In the genomic region with DNA sequence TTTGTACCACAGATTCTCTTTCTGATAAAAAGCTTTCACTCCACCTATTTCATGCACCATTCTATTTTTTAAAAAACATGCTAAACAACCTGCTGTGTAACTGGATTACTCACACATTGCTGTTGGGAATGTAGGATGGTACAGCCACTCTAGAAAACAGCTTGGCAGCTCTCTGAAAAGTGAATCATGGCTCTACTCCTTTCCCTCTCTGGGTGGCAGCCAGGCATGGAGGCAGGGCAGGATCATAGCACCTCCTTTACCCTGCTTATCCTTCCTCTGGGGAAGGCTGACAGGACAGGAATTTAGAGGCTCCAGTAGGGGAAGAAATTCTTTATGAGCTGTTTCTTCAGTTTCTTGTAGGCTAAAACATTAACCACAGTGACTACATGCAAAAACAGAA, we compare ENCODE assay signal across 8 cellular contexts. TPM values are rescaled to one million over a fixed set of nuclear protein-coding genes. Genes with fewer than 3 reads are reported as not detected.
A peak's percentile ranks its signal among the peaks of the same experiment; 100 is the strongest.
DNase-seq lines count a peak whose midpoint lies in the region; ATAC-seq and TF ChIP-seq lines count a peak whose summit lies in the region.

No MANE protein-coding gene starts in this region.

- peaks cover 46% of the 10 kb centered on the region for H3K4me1 Mint-ChIP-seq in activated naive CD8-positive, alpha-beta T cell (ENCODE audit: low read depth)
- peaks cover 46% of the 10 kb centered on the region for H3K4me1 Mint-ChIP-seq in activated naive CD8-positive, alpha-beta T cell treated with anti-CD3 and anti-CD28 coated beads, Interleukin-2, amount 50 U/mL, for 24 hours
- H3K4me1 Mint-ChIP-seq in WTC11 = 0 out of 2 replicates have a peak, but pooled peaks cover 3% of the 10 kb centered on the region

- H3K36me3 Mint-ChIP-seq in activated naive CD8-positive, alpha-beta T cell = peaks cover 7% of the 10 kb centered on the region
- H3K36me3 Mint-ChIP-seq in activated naive CD8-positive, alpha-beta T cell treated with anti-CD3 and anti-CD28 coated beads, Interleukin-2, amount 50 U/mL, for 24 hours (ENCODE audit: low read depth) = no peaks in the 10 kb centered on the region
- peaks cover 2% of the 10 kb centered on the region; the same call in 1 of the 2 replicates for H3K36me3 Mint-ChIP-seq in WTC11

- no peaks in the 10 kb centered on the region for H3K27me3 Mint-ChIP-seq in activated naive CD8-positive, alpha-beta T cell
- H3K27me3 Mint-ChIP-seq in activated naive CD8-positive, alpha-beta T cell treated with anti-CD3 and anti-CD28 coated beads, Interleukin-2, amount 50 U/mL, for 24 hours = no peaks in the 10 kb centered on the region
- H3K27me3 Mint-ChIP-seq in WTC11 (ENCODE audit: low read depth) = no peaks in the 10 kb centered on the region

- CTCF ChIA-PET in WTC11 (lab: Charles Lee) = interaction anchor here (1.7 to 1.9 kb wide), 3 partner anchors 35 to 484 kb away, joined by 5 to 6 read pairs (median 5); partner anchors contain the start of gene SLC18B1

- H3K9me3 Mint-ChIP-seq in activated naive CD8-positive, alpha-beta T cell (ENCODE audit: low read depth) = no peaks in the 10 kb centered on the region
- H3K9me3 Mint-ChIP-seq in activated naive CD8-positive, alpha-beta T cell treated with anti-CD3 and anti-CD28 coated beads, Interleukin-2, amount 50 U/mL, for 24 hours = no peaks in the 10 kb centered on the region
- H3K9me3 Mint-ChIP-seq in WTC11 = no peaks in the 10 kb centered on the region

- DNase-seq in activated naive CD8-positive, alpha-beta T cell treated with anti-CD3 and anti-CD28 coated beads, Interleukin-2, amount 50 U/mL, for 24 hours = no peak
- DNase-seq in amniotic epithelial cell (ENCODE audit: low read depth) (peak; percentile 98), inferior parietal cortex (ENCODE audit: extremely low spot score) (peak; percentile 57), stromal cell of bone marrow (ENCODE audit: low read depth) (peak; percentile 86), retina (no peak), WTC11 (ENCODE audit: low spot score) (no peak)

- H3K27ac Mint-ChIP-seq in activated naive CD8-positive, alpha-beta T cell = peak overlapping the region; percentile 23
- H3K27ac Mint-ChIP-seq in activated naive CD8-positive, alpha-beta T cell treated with anti-CD3 and anti-CD28 coated beads, Interleukin-2, amount 50 U/mL, for 24 hours = no peak overlapping the region
- H3K27ac Mint-ChIP-seq in WTC11 = no peak overlapping the region

- peak overlapping the region; percentile 82 for H3K4me3 Mint-ChIP-seq in activated naive CD8-positive, alpha-beta T cell
- no peak overlapping the region for H3K4me3 Mint-ChIP-seq in activated naive CD8-positive, alpha-beta T cell treated with anti-CD3 and anti-CD28 coated beads, Interleukin-2, amount 50 U/mL, for 24 hours
- no peak overlapping the region for H3K4me3 Mint-ChIP-seq in WTC11

- POLR2A ChIA-PET in WTC11 (lab: Charles Lee) = no interaction called here

- TF ChIP-seq CTCF in WTC11 (IDR thresholded peaks at IDR 0.05) = no peak

- no peak for ATAC-seq in activated naive CD8-positive, alpha-beta T cell treated with anti-CD3 and anti-CD28 coated beads, Interleukin-2, amount 50 U/mL, for 24 hours
- no peak for ATAC-seq in WTC11
- no peak for ATAC-seq in GM21717 (IDR thresholded peaks at IDR 0.05; ENCODE audit: unreplicated experiment)

TF ChIP-seq in WTC11, 78 proteins besides CTCF, POLR2A, EP300 and RAD21 (continues in another document):
- TF ChIP-seq, protein P1, sequence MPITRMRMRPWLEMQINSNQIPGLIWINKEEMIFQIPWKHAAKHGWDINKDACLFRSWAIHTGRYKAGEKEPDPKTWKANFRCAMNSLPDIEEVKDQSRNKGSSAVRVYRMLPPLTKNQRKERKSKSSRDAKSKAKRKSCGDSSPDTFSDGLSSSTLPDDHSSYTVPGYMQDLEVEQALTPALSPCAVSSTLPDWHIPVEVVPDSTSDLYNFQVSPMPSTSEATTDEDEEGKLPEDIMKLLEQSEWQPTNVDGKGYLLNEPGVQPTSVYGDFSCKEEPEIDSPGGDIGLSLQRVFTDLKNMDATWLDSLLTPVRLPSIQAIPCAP (CRISPR knock-in tag; IDR thresholded peaks at IDR 0.05) = no peak
- no peak for TF ChIP-seq CREB1 (CRISPR knock-in tag; IDR thresholded peaks at IDR 0.05)
- no peak for TF ChIP-seq ZNF512 (CRISPR knock-in tag; IDR thresholded peaks at IDR 0.05; ENCODE audit: borderline replicate concordance)
- no peak for TF ChIP-seq TEAD4 (CRISPR knock-in tag; IDR thresholded peaks at IDR 0.05)
- TF ChIP-seq ZNF423 (CRISPR knock-in tag; IDR thresholded peaks at IDR 0.05) = no peak
- no peak for TF ChIP-seq CBFB (CRISPR knock-in tag; IDR thresholded peaks at IDR 0.05; ENCODE audit: low read depth)
- TF ChIP-seq ZNF121 (CRISPR knock-in tag; IDR thresholded peaks at IDR 0.05) = no peak
- no peak for TF ChIP-seq GRHL2 (CRISPR knock-in tag; IDR thresholded peaks at IDR 0.05; ENCODE audit: insufficient replicate concordance, severe bottlenecking)
- TF ChIP-seq, protein P2, sequence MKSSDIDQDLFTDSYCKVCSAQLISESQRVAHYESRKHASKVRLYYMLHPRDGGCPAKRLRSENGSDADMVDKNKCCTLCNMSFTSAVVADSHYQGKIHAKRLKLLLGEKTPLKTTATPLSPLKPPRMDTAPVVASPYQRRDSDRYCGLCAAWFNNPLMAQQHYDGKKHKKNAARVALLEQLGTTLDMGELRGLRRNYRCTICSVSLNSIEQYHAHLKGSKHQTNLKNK (CRISPR knock-in tag; IDR thresholded peaks at IDR 0.05) = no peak
- TF ChIP-seq, protein P3, sequence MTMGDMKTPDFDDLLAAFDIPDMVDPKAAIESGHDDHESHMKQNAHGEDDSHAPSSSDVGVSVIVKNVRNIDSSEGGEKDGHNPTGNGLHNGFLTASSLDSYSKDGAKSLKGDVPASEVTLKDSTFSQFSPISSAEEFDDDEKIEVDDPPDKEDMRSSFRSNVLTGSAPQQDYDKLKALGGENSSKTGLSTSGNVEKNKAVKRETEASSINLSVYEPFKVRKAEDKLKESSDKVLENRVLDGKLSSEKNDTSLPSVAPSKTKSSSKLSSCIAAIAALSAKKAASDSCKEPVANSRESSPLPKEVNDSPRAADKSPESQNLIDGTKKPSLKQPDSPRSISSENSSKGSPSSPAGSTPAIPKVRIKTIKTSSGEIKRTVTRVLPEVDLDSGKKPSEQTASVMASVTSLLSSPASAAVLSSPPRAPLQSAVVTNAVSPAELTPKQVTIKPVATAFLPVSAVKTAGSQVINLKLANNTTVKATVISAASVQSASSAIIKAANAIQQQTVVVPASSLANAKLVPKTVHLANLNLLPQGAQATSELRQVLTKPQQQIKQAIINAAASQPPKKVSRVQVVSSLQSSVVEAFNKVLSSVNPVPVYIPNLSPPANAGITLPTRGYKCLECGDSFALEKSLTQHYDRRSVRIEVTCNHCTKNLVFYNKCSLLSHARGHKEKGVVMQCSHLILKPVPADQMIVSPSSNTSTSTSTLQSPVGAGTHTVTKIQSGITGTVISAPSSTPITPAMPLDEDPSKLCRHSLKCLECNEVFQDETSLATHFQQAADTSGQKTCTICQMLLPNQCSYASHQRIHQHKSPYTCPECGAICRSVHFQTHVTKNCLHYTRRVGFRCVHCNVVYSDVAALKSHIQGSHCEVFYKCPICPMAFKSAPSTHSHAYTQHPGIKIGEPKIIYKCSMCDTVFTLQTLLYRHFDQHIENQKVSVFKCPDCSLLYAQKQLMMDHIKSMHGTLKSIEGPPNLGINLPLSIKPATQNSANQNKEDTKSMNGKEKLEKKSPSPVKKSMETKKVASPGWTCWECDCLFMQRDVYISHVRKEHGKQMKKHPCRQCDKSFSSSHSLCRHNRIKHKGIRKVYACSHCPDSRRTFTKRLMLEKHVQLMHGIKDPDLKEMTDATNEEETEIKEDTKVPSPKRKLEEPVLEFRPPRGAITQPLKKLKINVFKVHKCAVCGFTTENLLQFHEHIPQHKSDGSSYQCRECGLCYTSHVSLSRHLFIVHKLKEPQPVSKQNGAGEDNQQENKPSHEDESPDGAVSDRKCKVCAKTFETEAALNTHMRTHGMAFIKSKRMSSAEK (CRISPR knock-in tag; IDR thresholded peaks at IDR 0.05; ENCODE audit: borderline replicate concordance) = no peak
- no peak for TF ChIP-seq EMX1 (CRISPR knock-in tag; IDR thresholded peaks at IDR 0.05)
- TF ChIP-seq TEAD1 (CRISPR knock-in tag; IDR thresholded peaks at IDR 0.05) = no peak

RNA-seq across cellular contexts. Expression of gene VNN2, which starts 6.7 kb away (rescaled TPM):
- total RNA-seq in WTC11 (2021) = 0.16 TPM in 1 of 3 replicates, not detected in the others

RNA-seq across cellular contexts. Expression of gene SLC18B1, which starts 34.1 kb away (rescaled TPM):
- total RNA-seq in WTC11 (2021) = 21.3 to 24.3 TPM (median 24.1 TPM) in 3 replicates

RNA-seq across cellular contexts. Expression of gene RPS12, which starts 50.0 kb away (rescaled TPM):
- 1,463 to 1,558 TPM (median 1,516 TPM) in 3 replicates for total RNA-seq in WTC11 (2021)

RNA-seq across cellular contexts. Expression of gene VNN1, which starts 50.5 kb away (rescaled TPM):
- 0.04 to 0.07 TPM in 2 of 3 replicates, not detected in the other for total RNA-seq in WTC11 (2021)

Comparison
In these comparisons a context has a peak if more than half of its experiments do, and no peak if none do; other contexts are left out.
1. DNase-seq: peak in amniotic epithelial cell (single experiment), inferior parietal cortex (single experiment) and stromal cell of bone marrow (single experiment); none in activated naive CD8-positive, alpha-beta T cell treated with anti-CD3 and anti-CD28 coated beads, Interleukin-2, amount 50 U/mL, for 24 hours (single experiment), retina (single experiment) and WTC11 (single experiment).